18 cellular contexts compared by ENCODE assay signal in genomic region chr4:120055795-120056194, GRCh38. TPM values are rescaled to one million over a fixed set of nuclear protein-coding genes. Genes with fewer than 3 reads are reported as not detected.
DNase-seq lines count a peak whose midpoint lies in the region; ATAC-seq and TF ChIP-seq lines count a peak whose summit lies in the region.
"Had no signal": no experiment of that assay in that cellular context is flagged by ENCODE, and none has a peak within 500 bp of the region (broad histone marks: within the 10 kb centered on the region; RNA-seq: fewer than 3 reads in every experiment).

No MANE protein-coding gene starts in this region.

- H2BK20ac ChIP-seq in IMR-90 (ENCODE audit: low read depth, low read length), result no peak overlapping the region; the same call in 1 of the 2 replicates

- H3K4me1 Mint-ChIP-seq in activated CD4-positive, alpha-beta memory T cell treated with anti-CD3 and anti-CD28 coated beads, Interleukin-2, amount 10 ng/mL, durations not matched to agents 7 days and 5 days, result peaks cover 11% of the 10 kb centered on the region

- H2AK5ac ChIP-seq in IMR-90 (ENCODE audit: low read depth, low read length), result no peak overlapping the region; the same call in 1 of the 2 replicates

- H3K79me1 ChIP-seq in IMR-90 (ENCODE audit: low read depth in 1 of 2, low read length in 2 of 2), result peaks cover 13 to 25% of the 10 kb centered on the region in 2 experiments

- H4K91ac ChIP-seq in IMR-90 (ENCODE audit: insufficient read depth, low read depth, low read length), result no peak overlapping the region

- H3K23ac ChIP-seq in IMR-90 (ENCODE audit: low read depth, low read length), result 0 out of 2 replicates have a peak overlapping the region, but pooled peaks have one; percentile 3

- in situ Hi-C loops in IMR-90 (cut with MboI; ENCODE audit: low sequenced_read_pairs), result loop anchor here (5.0 to 10.0 kb wide), 3 partner anchors 501 to 1073 kb away; a partner anchor contains a TSS

- intact Hi-C loops in IMR-90 (cut with micrococcal nuclease) (loop anchor here (1.0 to 10.0 kb wide), 4 partner anchors 501 to 1013 kb away; no protein-coding TSS in a partner anchor), colonic mucosa (cut with DNase I) (loop anchor here (5.0 to 10.0 kb wide), 2 partner anchors 743 to 1071 kb away; no protein-coding TSS in a partner anchor), mucosa of descending colon (cut with DNase I, micrococcal nuclease) (loop anchor here in 1 of 2 donors (10.0 kb wide), 1 partner anchor 741 kb away; no protein-coding TSS in a partner anchor), tibial artery (cut with DNase I; ENCODE audit: low total_unique reads) (loop anchor here (5.0 kb wide), 1 partner anchor 743 kb away; no protein-coding TSS in a partner anchor)

- H3K9me3 ChIP-seq in IMR-90 (ENCODE audit: control insufficient read depth, insufficient read depth, low read length) (no peaks in the 10 kb centered on the region), colonic mucosa (no peaks in the 10 kb centered on the region), mucosa of descending colon (no peaks in the 10 kb centered on the region), tibial artery (no peaks in the 10 kb centered on the region)
- H3K9me3 ChIP-seq: A549, Caco-2 had no signal

- H3K4me2 ChIP-seq in IMR-90 (ENCODE audit: low read depth, low read length), result 0 out of 2 replicates have a peak overlapping the region, but pooled peaks have one; percentile 20
- H3K4me2 ChIP-seq: A549, PC-9 had no signal

- H2AFZ ChIP-seq in IMR-90 (replicated peaks; ENCODE audit: low read length, poor library complexity), result no peak overlapping the region
- H2AFZ ChIP-seq: PC-9 had no signal

- TF ChIP-seq CTCF in IMR-90 (conservative IDR thresholded peaks at IDR 0.05; ENCODE audit: low read depth, low read length) (no peak), colonic mucosa (IDR thresholded peaks at IDR 0.05) (no peak), mucosa of descending colon (IDR thresholded peaks at IDR 0.05) (no peak), tibial artery (IDR thresholded peaks at IDR 0.05) (no peak)

- peaks cover 40% of the 10 kb centered on the region for H3K36me3 Mint-ChIP-seq in activated CD4-positive, alpha-beta memory T cell treated with anti-CD3 and anti-CD28 coated beads, Interleukin-2, amount 10 ng/mL, durations not matched to agents 7 days and 5 days (ENCODE audit: low read depth)

- no peak overlapping the region; a peak in 1 of 4 replicates for H4K8ac ChIP-seq in IMR-90 (ENCODE audit: low read depth in 2 of 2, low read length in 2 of 2)

- no peaks in the 10 kb centered on the region for H4K20me1 ChIP-seq in IMR-90 (ENCODE audit: insufficient read depth, low read length)

- peak overlapping the region; percentile 72 for H3K18ac ChIP-seq in IMR-90 (ENCODE audit: low read depth, low read length)

- BruUV-seq in IMR-90 (replicated peaks; lab: Mats Ljungman, UMichigan), result no TSS peak

- CTCF ChIA-PET in IMR-90 (lab: Yijun Ruan, JAX), result interaction anchor here (2.1 kb wide), 1 partner anchor 577 kb away, joined by 6 read pairs; no protein-coding TSS in a partner anchor
- CTCF ChIA-PET in activated CD4-positive, alpha-beta memory T cell treated with anti-CD3 and anti-CD28 coated beads, Interleukin-2, amount 10 ng/mL, durations not matched to agents 7 days and 5 days (lab: Charles Lee), result interaction anchor here (0.9 to 2.3 kb wide), 4 partner anchors 13 to 1212 kb away, joined by 3 to 16 read pairs (median 4); partner anchors contain the start of gene PDE5A

- H3K9ac ChIP-seq in IMR-90 (ENCODE audit: low read depth, low read length), result no peak overlapping the region
- no peak overlapping the region for H3K9ac ChIP-seq in colonic mucosa (ENCODE audit: low read depth in 2 of 2, low read length in 2 of 2)

- no peak for TF ChIP-seq POLR2A in IMR-90 (IDR thresholded peaks at IDR 0.05; ENCODE audit: low read depth, low read length)

- H3K27me3 ChIP-seq in IMR-90 (ENCODE audit: control insufficient read depth, insufficient read depth, low read length) (no peaks in the 10 kb centered on the region), colonic mucosa (no peaks in the 10 kb centered on the region), tibial artery (no peaks in the 10 kb centered on the region)

- no peak overlapping the region for H2AK9ac ChIP-seq in IMR-90 (replicated peaks; ENCODE audit: low read depth, low read length, poor library complexity)

- no peaks in the 10 kb centered on the region for H3K27me3 Mint-ChIP-seq in activated CD4-positive, alpha-beta memory T cell treated with anti-CD3 and anti-CD28 coated beads, Interleukin-2, amount 10 ng/mL, durations not matched to agents 7 days and 5 days
- H3K27me3 Mint-ChIP-seq: CD4-positive, alpha-beta T cell had no signal

- no peak overlapping the region for H3K14ac ChIP-seq in IMR-90 (replicated peaks; ENCODE audit: low read depth, low read length)

- no peak overlapping the region for H2BK120ac ChIP-seq in IMR-90 (ENCODE audit: low read depth, low read length)

- no CpG with 5 or more reads among the region's 1 CpG for WGBS in IMR-90 (ENCODE audit: extremely low coverage in 2 of 2, insufficient read length in 1 of 2), 2 experiments

- H3K4me3 ChIP-seq in IMR-90 (ENCODE audit: insufficient read depth, low read depth, low read length) (no peak overlapping the region), colonic mucosa (no peak overlapping the region), mucosa of descending colon (no peak overlapping the region), tibial artery (no peak overlapping the region)
- H3K4me3 ChIP-seq: A549, PC-9 had no signal

- POLR2A ChIA-PET in IMR-90 (lab: Charles Lee; ENCODE audit: unreplicated experiment), result no interaction called here
- POLR2A ChIA-PET in activated CD4-positive, alpha-beta memory T cell treated with anti-CD3 and anti-CD28 coated beads, Interleukin-2, amount 10 ng/mL, durations not matched to agents 7 days and 5 days (lab: Charles Lee), result no interaction called here

- no peak overlapping the region for H3K4me3 Mint-ChIP-seq in activated CD4-positive, alpha-beta memory T cell treated with anti-CD3 and anti-CD28 coated beads, Interleukin-2, amount 10 ng/mL, durations not matched to agents 7 days and 5 days
- H3K4me3 Mint-ChIP-seq: CD4-positive, alpha-beta T cell had no signal

- H2BK15ac ChIP-seq in IMR-90 (ENCODE audit: low read depth, low read length), result no peak overlapping the region

- DNase-seq in IMR-90, result no peak
- DNase-seq in colonic mucosa, result no peak
- no peak for DNase-seq in mucosa of descending colon
- no peak for DNase-seq in tibial artery
- no peak for DNase-seq in activated CD4-positive, alpha-beta memory T cell treated with anti-CD3 and anti-CD28 coated beads, Interleukin-2, amount 10 ng/mL, durations not matched to agents 7 days and 5 days
- DNase-seq in DMS153 (lab: John Stamatoyannopoulos, UW), result no peak
- DNase-seq: Caco-2; CD4-positive, alpha-beta T cell; GF-D8; KG1; NCI-H1417 treated with DMSO at 0.1 percent for 48 hours; NCI-H187 treated with DMSO at 0.1 percent for 48 hours; NCI-H345; NCI-H524 treated with DMSO at 0.1 percent for 48 hours; PC-9 had no signal

- H3K9me1 ChIP-seq in IMR-90 (ENCODE audit: insufficient read depth, low read length), result peaks cover 4% of the 10 kb centered on the region; the same call in 1 of the 2 replicates

- peak overlapping the region; percentile 1; the same call in 1 of the 2 replicates for H3K4ac ChIP-seq in IMR-90 (ENCODE audit: low read depth, low read length)

- no peak overlapping the region for H3K27ac Mint-ChIP-seq in activated CD4-positive, alpha-beta memory T cell treated with anti-CD3 and anti-CD28 coated beads, Interleukin-2, amount 10 ng/mL, durations not matched to agents 7 days and 5 days
- H3K27ac Mint-ChIP-seq: CD4-positive, alpha-beta T cell had no signal

- no peak overlapping the region for H2BK5ac ChIP-seq in IMR-90 (ENCODE audit: low read depth, low read length, poor library complexity, severe bottlenecking)

- ATAC-seq in IMR-90 (ENCODE audit: low read depth) (peak; percentile 2; the same call in 1 of the 2 replicates), mucosa of descending colon (peak; percentile 91), GM19035 (IDR thresholded peaks at IDR 0.05; ENCODE audit: unreplicated experiment) (no peak)
- ATAC-seq: HepG2 had no signal

- H3K27ac ChIP-seq in IMR-90 (ENCODE audit: insufficient read depth, low read length) (peak overlapping the region; percentile 25; the same call in 1 of the 2 replicates), colonic mucosa (peak overlapping the region; percentile 45), tibial artery (peak overlapping the region; percentile 19 to 79)
- H3K27ac ChIP-seq: A549, PC-9 had no signal

- H4K5ac ChIP-seq in IMR-90 (ENCODE audit: low read depth, low read length), result 0 out of 2 replicates have a peak overlapping the region, but pooled peaks have one; percentile 55

- no peak overlapping the region for H3K56ac ChIP-seq in IMR-90 (ENCODE audit: extremely low read depth, insufficient read depth, low read length)

- no peaks in the 10 kb centered on the region for H3K9me3 Mint-ChIP-seq in activated CD4-positive, alpha-beta memory T cell treated with anti-CD3 and anti-CD28 coated beads, Interleukin-2, amount 10 ng/mL, durations not matched to agents 7 days and 5 days
- H3K9me3 Mint-ChIP-seq: CD4-positive, alpha-beta T cell had no signal

- H3K4me1 ChIP-seq in IMR-90 (ENCODE audit: control insufficient read depth, insufficient read depth, low read length), result peaks cover 7% of the 10 kb centered on the region
- peaks cover 4% of the 10 kb centered on the region for H3K4me1 ChIP-seq in colonic mucosa
- no peaks in the 10 kb centered on the region for H3K4me1 ChIP-seq in mucosa of descending colon (ENCODE audit: low read depth)
- H3K4me1 ChIP-seq in tibial artery, result peaks cover 0 to 33% (median 9%) of the 10 kb centered on the region in 4 donors
- H3K4me1 ChIP-seq: A549, Caco-2 had no signal

- no peaks in the 10 kb centered on the region for H3K36me3 ChIP-seq in IMR-90 (ENCODE audit: control insufficient read depth, insufficient read depth, low read length)
- no peaks in the 10 kb centered on the region for H3K36me3 ChIP-seq in colonic mucosa
- no peaks in the 10 kb centered on the region for H3K36me3 ChIP-seq in mucosa of descending colon (ENCODE audit: low read depth)
- no peaks in the 10 kb centered on the region for H3K36me3 ChIP-seq in tibial artery

- dilution Hi-C loops in IMR-90 (cut with HindIII; ENCODE audit: low sequenced_read_pairs, unreplicated experiment), result no loop called here

- no peak for TF ChIP-seq RAD21 in IMR-90 (IDR thresholded peaks at IDR 0.05; ENCODE audit: low read length)

TF ChIP-seq in IMR-90, 13 proteins besides CTCF, POLR2A, EP300 and RAD21 (continues in another document):
- TF ChIP-seq RCOR1 (IDR thresholded peaks at IDR 0.05; ENCODE audit: insufficient replicate concordance, low read length) (no peak), SMC3 (IDR thresholded peaks at IDR 0.05; ENCODE audit: low read depth, low read length) (no peak), FOS (IDR thresholded peaks at IDR 0.05; ENCODE audit: low read depth, low read length) (no peak)

RNA-seq across cellular contexts. Expression of gene MAD2L1, which starts 10.9 kb away (rescaled TPM):
- total RNA-seq in IMR-90 (2012; rRNA removed) (13.6 and 32.2 TPM in 2 replicates), colonic mucosa (10 to 100 TPM; 13.7 to 35.9 TPM), mucosa of descending colon (10 to 100 TPM in 1 of 3 donors, 1 to 10 TPM in 2; 2.9 to 17.5 (median 3.0) TPM)
- polyA plus RNA-seq in IMR-90 (2012; rRNA removed), result 15.2 and 19.0 TPM in 2 replicates
- polyA plus RNA-seq in IMR-90 (2012; cell fraction: cytosol; rRNA removed), result 1.3 and 2.1 TPM in 2 replicates
- polyA plus RNA-seq in IMR-90 (2012; cell fraction: nucleus; rRNA removed; ENCODE audit: low replicate concordance), result 0.81 and 3.5 TPM in 2 replicates
- 10 to 100 TPM; 60.9 to 63.3 TPM for total RNA-seq in activated CD4-positive, alpha-beta memory T cell treated with anti-CD3 and anti-CD28 coated beads, Interleukin-2, amount 10 ng/mL, durations not matched to agents 7 days and 5 days
